In the genomic region with DNA sequence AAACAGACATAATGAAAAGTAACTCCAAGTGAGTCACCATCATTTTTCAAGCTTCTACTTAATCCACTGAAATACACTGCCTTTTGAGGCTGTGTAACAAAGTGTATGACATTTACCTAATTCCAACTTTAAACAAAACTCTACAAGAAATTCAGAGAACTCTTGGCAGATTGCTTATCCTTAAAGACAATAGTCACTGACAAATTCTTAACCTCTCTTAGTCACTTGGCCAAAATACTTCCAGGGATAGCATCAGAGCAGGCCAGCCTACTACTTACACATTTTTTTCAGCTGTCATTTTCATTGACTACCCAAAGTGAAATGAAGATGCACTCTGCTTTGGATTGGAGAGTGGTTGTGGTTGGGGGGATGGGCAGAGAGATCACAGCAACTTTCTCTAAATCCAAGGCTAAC, we compare ENCODE assay signal across 12 cellular contexts. TPM values are rescaled to one million over a fixed set of nuclear protein-coding genes. Genes with fewer than 3 reads are reported as not detected.
DNase-seq lines count a peak whose midpoint lies in the region; TF ChIP-seq lines count a peak whose summit lies in the region.
"Had no signal": no experiment of that assay in that cellular context is flagged by ENCODE, and none has a peak within 500 bp of the region (broad histone marks: within the 10 kb centered on the region; RNA-seq: fewer than 3 reads in every experiment).

No MANE protein-coding gene starts in this region.

- H4K20me1 ChIP-seq in GM23248 (ENCODE audit: insufficient read depth) = peaks cover 3% of the 10 kb centered on the region; the same call in 1 of the 2 replicates

- H3K9ac ChIP-seq in GM23248 = 0 out of 2 replicates have a peak overlapping the region, but pooled peaks have one; percentile 95

- H3K9me3 ChIP-seq in GM23248 (ENCODE audit: low read depth) = no peaks in the 10 kb centered on the region

- peak overlapping the region; percentile 92 for H3K4me2 ChIP-seq in GM23248 (ENCODE audit: unreplicated experiment)

- H3F3A ChIP-seq in GM23248 (ENCODE audit: insufficient read depth) = peaks cover 31% of the 10 kb centered on the region

- H3K36me3 Mint-ChIP-seq in activated CD4-positive, alpha-beta memory T cell treated with anti-CD3 and anti-CD28 coated beads, Interleukin-2, amount 10 ng/mL, durations not matched to agents 7 days and 5 days (ENCODE audit: low read depth) = peaks cover 4% of the 10 kb centered on the region
- H3K36me3 Mint-ChIP-seq: activated naive CD8-positive, alpha-beta T cell had no signal

- no peak overlapping the region for H3K27ac Mint-ChIP-seq in activated CD4-positive, alpha-beta memory T cell treated with anti-CD3 and anti-CD28 coated beads, Interleukin-2, amount 10 ng/mL, durations not matched to agents 7 days and 5 days
- H3K27ac Mint-ChIP-seq: activated naive CD8-positive, alpha-beta T cell had no signal

- peak overlapping the region; percentile 96 for H3K4me3 ChIP-seq in GM23248
- H3K4me3 ChIP-seq in WI38 (ENCODE audit: low read depth, low read length) = peak overlapping the region; percentile 32
- H3K4me3 ChIP-seq in fibroblast of villous mesenchyme (ENCODE audit: low read depth, low read length) = peak overlapping the region; percentile 10
- peak overlapping the region; percentile 6 for H3K4me3 ChIP-seq in skeletal muscle cell (ENCODE audit: low read depth, low read length)

- no peaks in the 10 kb centered on the region for H3K9me2 ChIP-seq in GM23248 (ENCODE audit: insufficient read depth)

- H2AFZ ChIP-seq in GM23248 = no peak overlapping the region

- H3K36me3 ChIP-seq in GM23248 (ENCODE audit: low read depth) = peaks cover 21% of the 10 kb centered on the region

- H3K4me1 Mint-ChIP-seq in activated CD4-positive, alpha-beta memory T cell treated with anti-CD3 and anti-CD28 coated beads, Interleukin-2, amount 10 ng/mL, durations not matched to agents 7 days and 5 days = peaks cover 22% of the 10 kb centered on the region

- H3K79me2 ChIP-seq in GM23248 (ENCODE audit: insufficient read depth) = peaks cover 80% of the 10 kb centered on the region

- no peaks in the 10 kb centered on the region for H3K27me3 ChIP-seq in GM23248 (replicated peaks; ENCODE audit: insufficient read depth)
- H3K27me3 ChIP-seq: tibial nerve had no signal

- no peaks in the 10 kb centered on the region for H3K9me3 Mint-ChIP-seq in activated CD4-positive, alpha-beta memory T cell treated with anti-CD3 and anti-CD28 coated beads, Interleukin-2, amount 10 ng/mL, durations not matched to agents 7 days and 5 days

- POLR2A ChIA-PET in activated CD4-positive, alpha-beta memory T cell treated with anti-CD3 and anti-CD28 coated beads, Interleukin-2, amount 10 ng/mL, durations not matched to agents 7 days and 5 days (lab: Charles Lee) = no interaction called here

- CTCF ChIA-PET in activated CD4-positive, alpha-beta memory T cell treated with anti-CD3 and anti-CD28 coated beads, Interleukin-2, amount 10 ng/mL, durations not matched to agents 7 days and 5 days (lab: Charles Lee) = no interaction called here

- H3K4me3 Mint-ChIP-seq in activated CD4-positive, alpha-beta memory T cell treated with anti-CD3 and anti-CD28 coated beads, Interleukin-2, amount 10 ng/mL, durations not matched to agents 7 days and 5 days = no peak overlapping the region
- H3K4me3 Mint-ChIP-seq: activated naive CD8-positive, alpha-beta T cell had no signal

- TF ChIP-seq CTCF in WI38 (IDR thresholded peaks at IDR 0.05; ENCODE audit: low read depth, low read length) = no peak
- no peak for TF ChIP-seq CTCF in fibroblast of villous mesenchyme (IDR thresholded peaks at IDR 0.05; ENCODE audit: insufficient read depth, low read depth, low read length)

- peaks cover 39% of the 10 kb centered on the region for H3K27me3 Mint-ChIP-seq in activated CD4-positive, alpha-beta memory T cell treated with anti-CD3 and anti-CD28 coated beads, Interleukin-2, amount 10 ng/mL, durations not matched to agents 7 days and 5 days

- peaks cover 38% of the 10 kb centered on the region for H3K4me1 ChIP-seq in GM23248 (ENCODE audit: insufficient read depth)

- H3K27ac ChIP-seq in GM23248 = peak overlapping the region; percentile 87

- in situ Hi-C loops in GM23248 (cut with MboI) = no loop called here

- DNase-seq in GM23248 (peak; percentile 84), fibroblast of villous mesenchyme (ENCODE audit: low read depth) (peak; percentile 42), skeletal muscle cell (ENCODE audit: low read depth) (no peak), NCI-H1048 (lab: John Stamatoyannopoulos, UW) (no peak), NCI-H2107 (lab: John Stamatoyannopoulos, UW) (no peak)
- DNase-seq in activated CD4-positive, alpha-beta T cell treated with anti-CD3 and anti-CD28 coated beads, Interleukin-2, amount 50 U/mL, for 48 hours = no peak
- DNase-seq in activated CD4-positive, alpha-beta memory T cell treated with anti-CD3 and anti-CD28 coated beads, Interleukin-2, amount 10 ng/mL, durations not matched to agents 7 days and 5 days = no peak
- DNase-seq: activated CD4-positive, alpha-beta T cell treated with anti-CD3 and anti-CD28 coated beads for 1 hour; DMS153 had no signal

RNA-seq across cellular contexts. Expression of a gene that starts 3.6 kb away (rescaled TPM):
- total RNA-seq in GM23248 (2014; rRNA removed; shearing (Covaris generic)) = 53.3 and 57.4 TPM in 2 replicates
- 75.7 and 78.2 TPM in 2 replicates for polyA plus RNA-seq in GM23248 (2016; fragmentation: Nextera tagmentation; extraction: Ambion mirVana)
- total RNA-seq in fibroblast of villous mesenchyme = 37.6 and 47.7 TPM in 2 replicates
- total RNA-seq in activated CD4-positive, alpha-beta memory T cell treated with anti-CD3 and anti-CD28 coated beads, Interleukin-2, amount 10 ng/mL, durations not matched to agents 7 days and 5 days = 1 to 10 TPM; 1.9 to 2.1 TPM

Comparison
In these comparisons a context has a peak if more than half of its experiments do, and no peak if none do; other contexts are left out.
1. DNase-seq: peak in GM23248 (single experiment) and fibroblast of villous mesenchyme (single experiment); none in skeletal muscle cell (single experiment), activated CD4-positive, alpha-beta T cell treated with anti-CD3 and anti-CD28 coated beads, Interleukin-2, amount 50 U/mL, for 48 hours (0 of 2), NCI-H1048 (single experiment), activated CD4-positive, alpha-beta memory T cell treated with anti-CD3 and anti-CD28 coated beads, Interleukin-2, amount 10 ng/mL, durations not matched to agents 7 days and 5 days (single experiment) and NCI-H2107 (single experiment).
2. H3K4me3 ChIP-seq: peak in every context shown above with its lines; median percentile 96 in GM23248; 32 in WI38; 10 in fibroblast of villous mesenchyme; 6 in skeletal muscle cell.
3. RNA of a gene that starts 3.6 kb away (total RNA-seq): 53.3 to 57.4 TPM in GM23248 and 37.6 to 47.7 TPM in fibroblast of villous mesenchyme; 1.9 to 2.1 TPM in activated CD4-positive, alpha-beta memory T cell treated with anti-CD3 and anti-CD28 coated beads, Interleukin-2, amount 10 ng/mL, durations not matched to agents 7 days and 5 days; every median in the first group is over 10 times any median in the second.